ENCODE assay signal across 13 cellular contexts in the genomic region with DNA sequence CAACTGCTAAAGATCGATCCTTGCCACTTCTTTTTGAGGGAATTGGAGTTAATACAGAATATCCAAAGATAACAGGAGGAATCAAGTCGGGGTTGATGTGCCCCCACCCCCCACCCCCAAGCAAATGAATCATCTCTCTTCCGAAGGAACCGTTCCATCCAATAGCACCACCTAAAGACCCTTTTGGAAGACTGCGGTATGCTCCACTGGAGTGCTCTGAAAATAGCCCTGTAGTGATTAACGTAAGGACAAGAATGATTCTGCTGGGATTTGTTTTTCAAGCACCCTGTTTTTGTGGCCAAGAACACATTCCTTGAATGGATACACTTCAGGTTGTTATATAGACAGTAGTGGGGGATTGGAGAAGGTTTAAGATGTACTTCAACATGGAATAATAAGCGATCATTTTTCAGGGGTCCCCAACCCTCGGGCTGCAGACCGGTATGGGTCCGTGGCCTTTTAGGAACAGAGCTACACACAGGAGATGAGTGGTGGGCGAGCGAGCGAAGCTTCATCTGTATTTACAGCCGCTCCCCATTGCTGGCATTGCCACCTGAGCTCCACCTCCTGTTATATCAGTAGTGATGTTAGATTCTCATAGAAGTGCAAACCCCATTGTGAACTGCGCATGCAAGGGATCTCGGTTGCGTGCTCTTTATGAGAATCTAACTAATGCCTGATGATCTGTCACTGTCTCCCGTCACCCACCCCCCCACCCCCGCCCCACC. TPM values are rescaled to one million over a fixed set of nuclear protein-coding genes. Genes with fewer than 3 reads are reported as not detected.
DNase-seq lines count a peak whose midpoint lies in the region; ATAC-seq, FAIRE-seq and TF ChIP-seq lines count a peak whose summit lies in the region.
"Had no signal": no experiment of that assay in that cellular context is flagged by ENCODE, and none has a peak within 500 bp of the region (broad histone marks: within the 10 kb centered on the region; RNA-seq: fewer than 3 reads in every experiment).

No MANE protein-coding gene starts in this region.

- BruUV-seq in K562 (replicated peaks; lab: Mats Ljungman, UMichigan) = no TSS peak

- in situ Hi-C loops in K562 (cut with MboI) = no loop called here

- ATAC-seq in left ventricle myocardium superior (peak; percentile 37), right cardiac atrium (no peak), K562 (peak; percentile 67)

- no peaks in the 10 kb centered on the region for H3K9me3 ChIP-seq in right cardiac atrium (ENCODE audit: control insufficient read depth, low read length)
- no peaks in the 10 kb centered on the region for H3K9me3 ChIP-seq in K562 (replicated peaks; ENCODE audit: control insufficient read depth, insufficient read depth, low read depth, low read length)
- H3K9me3 ChIP-seq: ascending aorta, thyroid gland had no signal

- no peaks in the 10 kb centered on the region for H3K36me3 ChIP-seq in K562 (ENCODE audit: control insufficient read depth, insufficient read depth, low read length)
- H3K36me3 ChIP-seq: ascending aorta, thyroid gland had no signal

- no peak for TF ChIP-seq RAD21 in K562 (CRISPR knock-in tag; conservative IDR thresholded peaks at IDR 0.05 in 1 of 2, IDR thresholded peaks at IDR 0.05 in 1 of 2)

- H3K27ac ChIP-seq in right cardiac atrium (ENCODE audit: low read length) (no peak overlapping the region), K562 (ENCODE audit: extremely low read depth, low read depth, low read length) (no peak overlapping the region)
- H3K27ac ChIP-seq: ascending aorta, GM23248, thyroid gland had no signal

- peak overlapping the region; percentile 8; the same call in 1 of the 2 replicates for H3K4me2 ChIP-seq in K562 (ENCODE audit: insufficient read depth, low read length)

- TF ChIP-seq EP300 in K562 (IDR thresholded peaks at IDR 0.05; ENCODE audit: low read length) = no peak

- no peak for DNase-seq in left ventricle myocardium superior
- no peak for DNase-seq in right cardiac atrium
- DNase-seq in NCI-H146 (lab: John Stamatoyannopoulos, UW) = peak; percentile 14
- DNase-seq in K562 (ENCODE audit: extremely low read depth in 1 of 4, low spot score in 3 of 4) = peak in 1 of 4 experiments; percentile 7
- DNase-seq in kidney glomerular epithelial cell (lab: John Stamatoyannopoulos, UW) = no peak
- DNase-seq in activated CD8-positive, alpha-beta memory T cell treated with anti-CD3 and anti-CD28 coated beads, Interleukin-2, amount 50 U/mL, for 4 hours = no peak
- DNase-seq in ecto neural progenitor cell (ENCODE audit: low spot score) = no peak

- TF ChIP-seq CTCF in K562 (IDR thresholded peaks at IDR 0.05 in 2 of 3, conservative IDR thresholded peaks at IDR 0.05 in 1 of 3; ENCODE audit: insufficient read depth in 2 of 3, low read depth in 1 of 3, low read length in 3 of 3) = peak in 1 of 3 experiments; percentile 17; a peak in 1 of 6 replicates

- H3K9ac ChIP-seq in K562 (ENCODE audit: insufficient read depth in 1 of 2, low read depth in 2 of 2, low read length in 2 of 2) = no peak overlapping the region
- H3K9ac ChIP-seq: GM23248 had no signal

- CTCF ChIA-PET in K562 (lab: Yijun Ruan, JAX; ENCODE audit: low intra/inter-chr PET ratio) = interaction anchor here (0.6 to 3.3 kb wide), 5 partner anchors 100 to 608 kb away, joined by 3 to 27 read pairs (median 21); no protein-coding TSS in a partner anchor

- no peaks in the 10 kb centered on the region for H3K9me1 ChIP-seq in K562 (ENCODE audit: control insufficient read depth, insufficient read depth, low read length)

- no peak for FAIRE-seq in K562 (lab: Jason Lieb, UNC)

- no peaks in the 10 kb centered on the region for H3K27me3 ChIP-seq in right cardiac atrium (ENCODE audit: control insufficient read depth, insufficient read depth)
- no peaks in the 10 kb centered on the region; a peak in 1 of 5 replicates for H3K27me3 ChIP-seq in K562 (ENCODE audit: control insufficient read depth in 2 of 2, insufficient read depth in 2 of 2, low read length in 2 of 2)
- H3K27me3 ChIP-seq: ascending aorta, thyroid gland had no signal

- no peaks in the 10 kb centered on the region for H3K4me1 ChIP-seq in right cardiac atrium (ENCODE audit: control insufficient read depth, insufficient read depth, low read length)
- no peaks in the 10 kb centered on the region; a peak in 1 of 5 replicates for H3K4me1 ChIP-seq in K562 (replicated peaks in 1 of 2; ENCODE audit: control insufficient read depth in 2 of 2, insufficient read depth in 2 of 2, low read length in 2 of 2)
- H3K4me1 ChIP-seq: ascending aorta, thyroid gland had no signal

- TF ChIP-seq POLR2A in K562 (conservative IDR thresholded peaks at IDR 0.05) = no peak

- H3K4me3 ChIP-seq in right cardiac atrium (ENCODE audit: low read length) = no peak overlapping the region
- H3K4me3 ChIP-seq in K562 = no peak overlapping the region
- H3K4me3 ChIP-seq: ascending aorta, GM23248, thyroid gland had no signal

- H3K79me2 ChIP-seq in K562 (ENCODE audit: control insufficient read depth, insufficient read depth, low read length) = no peaks in the 10 kb centered on the region

- intact Hi-C loops in left ventricle myocardium superior (cut with micrococcal nuclease) = loop anchor here (10.0 kb wide), 2 partner anchors 410 to 440 kb away; no protein-coding TSS in a partner anchor
- intact Hi-C loops in right cardiac atrium (cut with DNase I) = loop anchor here in 1 of 4 donors (10.0 kb wide), 1 partner anchor 120 kb away; the partner anchor contains the start of gene PIP5K1B
- intact Hi-C loops in K562 (cut with micrococcal nuclease) = no loop called here

- WGBS in right cardiac atrium = 76% methylated on average over 19 of the region's 19 CpGs
- 26% methylated on average over 14 of the region's 19 CpGs for WGBS in K562 (ENCODE audit: insufficient coverage, low coverage, missing lambda C conversion rate)

- H2AFZ ChIP-seq in K562 (ENCODE audit: low read depth, low read length) = no peak overlapping the region
- H2AFZ ChIP-seq: GM23248 had no signal

- POLR2A ChIA-PET in K562 (lab: Yijun Ruan, JAX) = no interaction called here

- no peaks in the 10 kb centered on the region for H4K20me1 ChIP-seq in K562 (replicated peaks; ENCODE audit: control insufficient read depth, insufficient read depth, low read length)

TF ChIP-seq in K562, 482 proteins besides CTCF, POLR2A, EP300 and RAD21 (continues in another document):
- TF ChIP-seq CTCFL (IDR thresholded peaks at IDR 0.05; ENCODE audit: borderline replicate concordance, insufficient read depth, low read depth, low read length, poor library complexity, severe bottlenecking) (no peak), MBD2 (IDR thresholded peaks at IDR 0.05; ENCODE audit: borderline replicate concordance, low read depth) (no peak), ZBTB12 (CRISPR knock-in tag; IDR thresholded peaks at IDR 0.05) (no peak), RBFOX2 (IDR thresholded peaks at IDR 0.05; ENCODE audit: low read depth, low read length) (no peak), GTF2F1 (IDR thresholded peaks at IDR 0.05; ENCODE audit: low read depth, low read length) (no peak), POLR2AphosphoS2 (IDR thresholded peaks at IDR 0.05; ENCODE audit: low read length) (no peak), ZKSCAN1 (IDR thresholded peaks at IDR 0.05; ENCODE audit: low read depth, low read length) (no peak), NR2F6 (CRISPR knock-in tag; IDR thresholded peaks at IDR 0.05) (no peak)

RNA-seq across cellular contexts. Expression of gene TMEM252, which starts 44.5 kb away (rescaled TPM):
- total RNA-seq in left ventricle myocardium superior = not detected
- total RNA-seq in right cardiac atrium = not detected
- 0.16 TPM for polyA plus RNA-seq in right cardiac atrium
- total RNA-seq in K562 (2011; cell fraction: chromatin; rRNA removed; ENCODE audit: low replicate concordance) = not detected in 2 replicates
- total RNA-seq in K562 (2011; cell fraction: nucleolus; rRNA removed) = not detected in 2 replicates
- total RNA-seq in K562 (2011; cell fraction: nucleoplasm; rRNA removed) = not detected in 2 replicates
- not detected in 2 replicates for total RNA-seq in K562 (2014; rRNA removed)
- not detected in 2 replicates for total RNA-seq in K562 (2014; rRNA removed; fragmentation: Illumina TruSeq; extraction: Trizol)
- total RNA-seq in K562 (2015; rRNA removed; fragmentation: Illumina TruSeq; extraction: Trizol) = not detected in 2 replicates
- total RNA-seq in K562 (2021) = not detected in 2 replicates
- not detected in 2 replicates for polyA plus RNA-seq in K562 (2011; rRNA removed)
- polyA plus RNA-seq in K562 (2011; cell fraction: cytosol; rRNA removed) = not detected in 2 replicates
- polyA plus RNA-seq in K562 (2011; cell fraction: nucleus; rRNA removed) = not detected in 2 replicates
- not detected in 2 replicates for polyA plus RNA-seq in K562 (2012)
- not detected in 2 replicates for polyA plus RNA-seq in K562 (2014; fragmentation: Illumina TruSeq; extraction: Trizol)
- polyA plus RNA-seq in K562 (2014; fragmentation: Nextera tagmentation; extraction: Ambion mirVana) = not detected
- polyA plus RNA-seq in K562 (2014; rRNA removed) = not detected in 2 replicates
- polyA minus RNA-seq in K562 (2011; rRNA and poly(A)+ RNA removed) = not detected in 2 replicates
- not detected in 2 replicates for polyA minus RNA-seq in K562 (2011; cell fraction: cytosol; rRNA and poly(A)+ RNA removed)
- polyA minus RNA-seq in K562 (2011; cell fraction: nucleus; rRNA and poly(A)+ RNA removed) = not detected in 2 replicates
- total RNA-seq: activated CD4-positive, alpha-beta memory T cell treated with anti-CD3 and anti-CD28 coated beads for 36 hours; ascending aorta; CD4-positive, alpha-beta memory T cell; GM23248; Right ventricle myocardium inferior; thyroid gland had no signal
- polyA plus RNA-seq: CD4-positive, alpha-beta memory T cell; GM23248 had no signal

Comparison
In these comparisons a context has a peak if more than half of its experiments do, and no peak if none do; other contexts are left out.
1. ATAC-seq: peak in left ventricle myocardium superior (single experiment) and K562 (single experiment); none in right cardiac atrium (0 of 2).